15 cellular contexts compared by ENCODE assay signal in genomic region chr6:151961809-151962208, GRCh38.
"Had no signal": no experiment of that assay in that cellular context is flagged by ENCODE, and none has a peak within 500 bp of the region (broad histone marks: within the 10 kb centered on the region; RNA-seq: fewer than 3 reads in every experiment).

No MANE protein-coding gene starts in this region.

- H3K36me3 Mint-ChIP-seq: activated naive CD8-positive, alpha-beta T cell; immature natural killer cell had no signal

- H3K4me3 Mint-ChIP-seq: activated naive CD8-positive, alpha-beta T cell had no signal

- H3K4me3 ChIP-seq: spleen, stomach had no signal

- ATAC-seq: left colon; naive thymus-derived CD4-positive, alpha-beta T cell; sciatic nerve had no signal

- DNase-seq: activated CD4-positive, CD25-positive, alpha-beta regulatory T cell treated with anti-CD3 and anti-CD28 coated beads, Interleukin-2, amount 50 U/mL, for 72 hours; activated effector memory CD4-positive, alpha-beta T cell treated with Interleukin-2 at 50 U/mL for 16 hours; activated T-cell treated with anti-CD3 and anti-CD28 coated beads for 4 hours; anterior cingulate cortex; dermis blood vessel endothelial cell; erythroblast; left colon; spleen; stomach; SW 1271 had no signal

- H3K27ac Mint-ChIP-seq: activated naive CD8-positive, alpha-beta T cell; progenitor cell of endocrine pancreas had no signal
